Comparison of ENCODE assay signal across 11 cellular contexts in the genomic region with DNA sequence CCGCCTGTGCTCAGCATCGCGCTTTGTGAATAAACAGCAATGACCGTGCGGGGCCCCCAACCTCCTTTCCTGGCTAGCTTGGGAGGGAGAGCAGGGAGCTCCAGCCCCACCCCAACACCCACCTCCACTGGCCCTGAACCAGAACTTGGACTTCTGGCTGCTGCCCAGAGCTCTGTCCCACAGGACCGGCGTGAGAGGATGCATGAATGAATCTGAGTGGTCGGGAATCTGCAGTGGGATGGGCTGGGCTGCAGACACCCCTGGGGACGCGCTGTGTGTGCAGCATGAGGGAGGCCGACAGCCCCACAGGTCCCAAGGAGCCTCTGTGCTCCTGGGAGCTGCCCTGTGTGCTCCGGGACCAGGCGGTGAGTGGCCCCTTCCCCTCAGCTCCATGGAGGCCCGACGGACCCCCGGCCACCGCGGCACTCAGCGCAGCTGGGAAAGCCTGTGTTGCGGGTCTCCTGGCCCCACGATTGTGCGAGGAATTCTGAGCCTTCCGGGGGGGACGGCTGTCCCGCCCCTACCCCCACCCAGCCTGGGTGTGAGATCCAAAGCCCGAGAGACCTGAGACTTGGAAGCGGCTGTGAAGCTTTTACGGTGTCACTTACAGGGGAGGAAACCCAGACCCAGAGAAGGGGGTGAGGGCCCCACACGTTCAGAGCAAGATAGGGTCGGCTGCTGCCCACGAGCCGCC. TPM values are rescaled to one million over a fixed set of nuclear protein-coding genes. Genes with fewer than 3 reads are reported as not detected.
DNase-seq lines count a peak whose midpoint lies in the region; ATAC-seq and TF ChIP-seq lines count a peak whose summit lies in the region.
"Had no signal": no experiment of that assay in that cellular context is flagged by ENCODE, and none has a peak within 500 bp of the region (broad histone marks: within the 10 kb centered on the region; RNA-seq: fewer than 3 reads in every experiment).

No MANE protein-coding gene starts in this region.

- no peak for TF ChIP-seq POLR2A in lower leg skin (IDR thresholded peaks at IDR 0.05)
- no peak for TF ChIP-seq POLR2A in GM18505 (IDR thresholded peaks at IDR 0.05; ENCODE audit: borderline replicate concordance, extremely low read depth, insufficient read depth, insufficient read length)

- H2BK15ac ChIP-seq in neuronal stem cell (ENCODE audit: low read length): peak overlapping the region; percentile 37

- peak overlapping the region; percentile 63 for H2AK5ac ChIP-seq in neuronal stem cell (ENCODE audit: low read depth, low read length)

- H3K23ac ChIP-seq in neuronal stem cell (ENCODE audit: low read depth, low read length, poor library complexity): peak overlapping the region; percentile 80

- H3K27me3 ChIP-seq in CD4-positive, alpha-beta memory T cell (ENCODE audit: insufficient read depth, low read length): no peaks in the 10 kb centered on the region
- H3K27me3 ChIP-seq in NT2/D1 (ENCODE audit: insufficient read depth, insufficient read length): peaks cover 19% of the 10 kb centered on the region
- H3K27me3 ChIP-seq in neuronal stem cell (ENCODE audit: control insufficient read depth in 3 of 3, insufficient read depth in 3 of 3, low read depth in 1 of 3, low read length in 3 of 3): peaks cover 0 to 38% (median 8%) of the 10 kb centered on the region in 3 experiments

- intact Hi-C loops in CD4-positive, alpha-beta memory T cell (cut with micrococcal nuclease): loop anchor here (2.0 to 5.0 kb wide), 2 partner anchors 13 to 92 kb away; a partner anchor contains a TSS
- intact Hi-C loops in lower leg skin (cut with DNase I; ENCODE audit: low total_unique reads): no loop called here

- H3K4ac ChIP-seq in neuronal stem cell (ENCODE audit: low read length): peak overlapping the region; percentile 53

- H3K36me3 Mint-ChIP-seq in CD4-positive, alpha-beta memory T cell: peaks cover 0 to 21% of the 10 kb centered on the region in 2 donors
- H3K36me3 Mint-ChIP-seq in effector memory CD8-positive, alpha-beta T cell (ENCODE audit: insufficient read depth): peaks cover 34% of the 10 kb centered on the region

- H3K4me1 ChIP-seq in CD4-positive, alpha-beta memory T cell (ENCODE audit: insufficient read depth, low read length): peaks cover 67% of the 10 kb centered on the region
- peaks cover 55% of the 10 kb centered on the region for H3K4me1 ChIP-seq in NT2/D1 (ENCODE audit: insufficient read depth, insufficient read length)
- H3K4me1 ChIP-seq in neuronal stem cell (ENCODE audit: control insufficient read depth in 2 of 2, insufficient read depth in 1 of 2, low read depth in 1 of 2, low read length in 2 of 2): peaks cover 17 to 22% of the 10 kb centered on the region in 2 donors

- H2BK120ac ChIP-seq in neuronal stem cell (ENCODE audit: low read depth, low read length): no peak overlapping the region

- CTCF ChIA-PET in CD4-positive, alpha-beta memory T cell (lab: Charles Lee; ENCODE audit: partially characterized antibody): interaction anchor here (0.5 to 10.7 kb wide), 7 partner anchors 11 to 147 kb away, joined by 3 to 137 read pairs (median 20); a partner anchor contains a TSS

- WGBS in neuronal stem cell (ENCODE audit: extremely low coverage in 2 of 2, insufficient read length in 2 of 2, insufficient replicate concordance in 1 of 2), 2 donors: no CpG with 5 or more reads among the region's 32 CpGs
- 77 to 82% methylated on average over 15 to 22 of the region's 32 CpGs for whole genome bisulfite sequencing in lower leg skin, 2 donors

- H3K79me1 ChIP-seq in neuronal stem cell (ENCODE audit: low read depth, low read length): peaks cover 9% of the 10 kb centered on the region

- H3K14ac ChIP-seq in neuronal stem cell (ENCODE audit: low read length): no peak overlapping the region

- TF ChIP-seq CTCF in lower leg skin (IDR thresholded peaks at IDR 0.05): no peak
- no peak for TF ChIP-seq CTCF in foreskin fibroblast (IDR thresholded peaks at IDR 0.05; ENCODE audit: low read depth, low read length)

- H3K36me3 ChIP-seq in CD4-positive, alpha-beta memory T cell (ENCODE audit: insufficient read depth, low read length): no peaks in the 10 kb centered on the region
- H3K36me3 ChIP-seq in NT2/D1 (ENCODE audit: insufficient read depth, insufficient read length, low read length) (peaks cover 28% of the 10 kb centered on the region), neuronal stem cell (replicated peaks in 1 of 2; ENCODE audit: control insufficient read depth in 2 of 2, insufficient read depth in 2 of 2, low read length in 2 of 2) (no peaks in the 10 kb centered on the region)

- POLR2A ChIA-PET in CD4-positive, alpha-beta memory T cell (lab: Charles Lee; ENCODE audit: partially characterized antibody): interaction anchor here (2.7 to 8.8 kb wide), 9 partner anchors 11 to 160 kb away, joined by 13 to 206 read pairs (median 62); a partner anchor contains a TSS

- H3K4me1 Mint-ChIP-seq in CD4-positive, alpha-beta memory T cell: peaks cover 32 to 74% (median 53%) of the 10 kb centered on the region in 4 donors
- peaks cover 57 to 65% of the 10 kb centered on the region in 2 donors for H3K4me1 Mint-ChIP-seq in effector memory CD8-positive, alpha-beta T cell (ENCODE audit: low read depth in 2 of 2)

- no peak overlapping the region for H4K8ac ChIP-seq in neuronal stem cell (ENCODE audit: low read depth, low read length)

- peaks cover 0 to 1% (median 0%) of the 10 kb centered on the region in 8 donors for H3K9me3 Mint-ChIP-seq in CD4-positive, alpha-beta memory T cell
- no peaks in the 10 kb centered on the region for H3K9me3 Mint-ChIP-seq in effector memory CD8-positive, alpha-beta T cell

- peak overlapping the region; percentile 42 for H3K9ac ChIP-seq in NT2/D1 (ENCODE audit: insufficient read length, low read depth)
- no peak overlapping the region for H3K9ac ChIP-seq in neuronal stem cell (ENCODE audit: low read depth, low read length, poor library complexity)

- H3K4me3 ChIP-seq in CD4-positive, alpha-beta memory T cell (ENCODE audit: low read length in 2 of 2): peak overlapping the region in 1 of 2 donors; percentile 70
- H3K4me3 ChIP-seq in NT2/D1 (ENCODE audit: insufficient read length, low read depth): no peak overlapping the region
- no peak overlapping the region for H3K4me3 ChIP-seq in neuronal stem cell (ENCODE audit: low read length in 2 of 2)
- H3K4me3 ChIP-seq in lower leg skin (ENCODE audit: low read depth, poor library complexity, severe bottlenecking): no peak overlapping the region
- H3K4me3 ChIP-seq in foreskin fibroblast (ENCODE audit: low read depth in 1 of 2, low read length in 2 of 2): no peak overlapping the region

- no peak for DNase-seq in CD4-positive, alpha-beta memory T cell
- no peak for DNase-seq in NT2/D1 (ENCODE audit: low read depth, low spot score)
- no peak for DNase-seq in effector memory CD8-positive, alpha-beta T cell
- no peak for DNase-seq in neuronal stem cell (ENCODE audit: low spot score)
- no peak for DNase-seq in lower leg skin (ENCODE audit: low spot score in 2 of 2)
- DNase-seq in foreskin fibroblast: no peak
- DNase-seq in NCI-H1417 (lab: John Stamatoyannopoulos, UW): no peak
- DNase-seq: activated effector memory CD4-positive, alpha-beta T cell treated with anti-CD3 and anti-CD28 coated beads, Interleukin-2, amount 50 U/mL, for 16 hours; dermis blood vessel endothelial cell; retina had no signal

- H4K91ac ChIP-seq in neuronal stem cell (ENCODE audit: low read depth, low read length, poor library complexity): no peak overlapping the region

- H3K9me3 ChIP-seq in CD4-positive, alpha-beta memory T cell (ENCODE audit: control insufficient read depth in 1 of 2, low read length in 2 of 2): no peaks in the 10 kb centered on the region
- no peaks in the 10 kb centered on the region for H3K9me3 ChIP-seq in NT2/D1 (ENCODE audit: insufficient read depth, low read length)
- no peaks in the 10 kb centered on the region for H3K9me3 ChIP-seq in neuronal stem cell (replicated peaks in 1 of 2; ENCODE audit: control insufficient read depth in 2 of 2, insufficient read depth in 1 of 2, low read depth in 1 of 2, low read length in 2 of 2)

- H3K18ac ChIP-seq in neuronal stem cell (ENCODE audit: low read length): peak overlapping the region; percentile 83

- peak overlapping the region; percentile 58 for H2BK12ac ChIP-seq in neuronal stem cell (ENCODE audit: low read length)

- H3K27ac ChIP-seq in CD4-positive, alpha-beta memory T cell (ENCODE audit: low read depth, low read length): peak overlapping the region; percentile 74
- no peak overlapping the region for H3K27ac ChIP-seq in neuronal stem cell (replicated peaks; ENCODE audit: low read length)

- H3K27me3 Mint-ChIP-seq in CD4-positive, alpha-beta memory T cell: no peaks in the 10 kb centered on the region
- no peaks in the 10 kb centered on the region for H3K27me3 Mint-ChIP-seq in effector memory CD8-positive, alpha-beta T cell

- H3K27ac Mint-ChIP-seq in CD4-positive, alpha-beta memory T cell: peak overlapping the region; percentile 79 to 98 (median 95)
- peak overlapping the region; percentile 90 to 91 for H3K27ac Mint-ChIP-seq in effector memory CD8-positive, alpha-beta T cell

- H3K4me2 ChIP-seq in neuronal stem cell (ENCODE audit: insufficient read depth, low read length, poor library complexity, severe bottlenecking): no peak overlapping the region

- no peak overlapping the region for H2AFZ ChIP-seq in neuronal stem cell (ENCODE audit: low read length)

- no peak overlapping the region for H2BK5ac ChIP-seq in neuronal stem cell (ENCODE audit: low read length)

- peak overlapping the region in 7 of 8 donors; percentile 81 to 97 (median 93) for H3K4me3 Mint-ChIP-seq in CD4-positive, alpha-beta memory T cell
- H3K4me3 Mint-ChIP-seq in effector memory CD8-positive, alpha-beta T cell: peak overlapping the region; percentile 72 to 75

- ATAC-seq in effector memory CD8-positive, alpha-beta T cell (replicated peaks): no peak
- ATAC-seq in GM18505 (IDR thresholded peaks at IDR 0.05; ENCODE audit: unreplicated experiment): no peak

RNA-seq across cellular contexts. Expression of a gene that starts 5.5 kb away (rescaled TPM):
- total RNA-seq in CD4-positive, alpha-beta memory T cell: 100 to 1,000 TPM; 274 to 302 TPM
- polyA plus RNA-seq in CD4-positive, alpha-beta memory T cell: 10 to 100 TPM; 12.0 to 67.5 TPM
- 8.0 TPM for polyA plus RNA-seq in neuronal stem cell (2013, experiment 1 of 2)
- 9.2 TPM for polyA plus RNA-seq in neuronal stem cell (2013, experiment 2 of 2)
- total RNA-seq in lower leg skin: 100 to 1,000 TPM; 196 to 281 (median 206) TPM

RNA-seq across cellular contexts. Expression of a gene that starts 24.0 kb away (rescaled TPM):
- total RNA-seq in CD4-positive, alpha-beta memory T cell: under 1 TPM; 0.17 TPM
- polyA plus RNA-seq in CD4-positive, alpha-beta memory T cell: under 1 TPM; 0.19 to 0.26 TPM
- 40.6 TPM for polyA plus RNA-seq in neuronal stem cell (2013, experiment 1 of 2)
- 40.0 TPM for polyA plus RNA-seq in neuronal stem cell (2013, experiment 2 of 2)
- total RNA-seq in lower leg skin: 10 to 100 TPM in 2 of 4 donors, 1 to 10 TPM in 2; 2.9 to 14.7 (median 7.9) TPM

RNA-seq across cellular contexts. Expression of a gene that starts 32.2 kb away (rescaled TPM):
- 100 to 1,000 TPM; 171 to 175 TPM for total RNA-seq in CD4-positive, alpha-beta memory T cell
- 100 to 1,000 TPM; 569 to 624 TPM for polyA plus RNA-seq in CD4-positive, alpha-beta memory T cell
- 146 TPM for polyA plus RNA-seq in neuronal stem cell (2013, experiment 1 of 2)
- polyA plus RNA-seq in neuronal stem cell (2013, experiment 2 of 2): 150 TPM
- total RNA-seq in lower leg skin: 100 to 1,000 TPM; 276 to 310 (median 291) TPM
